Comparison of ENCODE assay signal across 13 cellular contexts in genomic region chrX:15310117-15310516, GRCh38. TPM values are rescaled to one million over a fixed set of nuclear protein-coding genes. Genes with fewer than 3 reads are reported as not detected.
DNase-seq lines count a peak whose midpoint lies in the region; ATAC-seq and TF ChIP-seq lines count a peak whose summit lies in the region.
"Had no signal": no experiment of that assay in that cellular context is flagged by ENCODE, and none has a peak within 500 bp of the region (broad histone marks: within the 10 kb centered on the region; RNA-seq: fewer than 3 reads in every experiment).

No MANE protein-coding gene starts in this region.

- no peak for TF ChIP-seq CTCF in LNCaP clone FGC (IDR thresholded peaks at IDR 0.05; ENCODE audit: control insufficient read depth, extremely low read depth, insufficient read depth)
- no peak for TF ChIP-seq CTCF in gastroesophageal sphincter (IDR thresholded peaks at IDR 0.05)
- TF ChIP-seq CTCF in gastrocnemius medialis (IDR thresholded peaks at IDR 0.05 in 4 of 5, conservative IDR thresholded peaks at IDR 0.05 in 1 of 5) = no peak
- TF ChIP-seq CTCF in endodermal cell (conservative IDR thresholded peaks at IDR 0.05) = no peak

- no peaks in the 10 kb centered on the region for H3K36me3 ChIP-seq in gastroesophageal sphincter
- H3K36me3 ChIP-seq in gastrocnemius medialis = no peaks in the 10 kb centered on the region
- H3K36me3 ChIP-seq in endodermal cell (ENCODE audit: control insufficient read depth, insufficient read depth, low read length) = no peaks in the 10 kb centered on the region

- H3K36me3 Mint-ChIP-seq in endodermal cell (ENCODE audit: low read depth) = no peaks in the 10 kb centered on the region

- H3K27ac Mint-ChIP-seq in endodermal cell = no peak overlapping the region

- peaks cover 2% of the 10 kb centered on the region for H3K27me3 Mint-ChIP-seq in endodermal cell (ENCODE audit: insufficient read depth)

- in situ Hi-C loops in gastrocnemius medialis (cut with MboI; ENCODE audit: low sequenced_read_pairs in 4 of 4) = no loop called here

- TF ChIP-seq POLR2A in gastroesophageal sphincter (IDR thresholded peaks at IDR 0.05) = no peak
- peak; percentile 38 to 61 for TF ChIP-seq POLR2A in gastrocnemius medialis (IDR thresholded peaks at IDR 0.05)

- no peaks in the 10 kb centered on the region for H3K4me1 ChIP-seq in gastroesophageal sphincter
- peaks cover 5 to 20% of the 10 kb centered on the region in 2 donors for H3K4me1 ChIP-seq in gastrocnemius medialis
- no peaks in the 10 kb centered on the region for H3K4me1 ChIP-seq in endodermal cell (ENCODE audit: control insufficient read depth, insufficient read depth, low read length)

- no peak overlapping the region for H3K9ac ChIP-seq in endodermal cell (ENCODE audit: extremely low read depth, low read length, poor library complexity, severe bottlenecking)

- no peak for TF ChIP-seq EP300 in gastroesophageal sphincter (IDR thresholded peaks at IDR 0.05)

- 0 to 31% methylated on average over 3 of the region's 3 CpGs for WGBS in gastroesophageal sphincter (ENCODE audit: low coverage in 1 of 2), 2 donors
- no CpG with 5 or more reads among the region's 3 CpGs for WGBS in endodermal cell (ENCODE audit: insufficient coverage in 1 of 2, insufficient read length in 1 of 2), 2 experiments

- DNase-seq in LNCaP clone FGC (ENCODE audit: low read depth) (peak; percentile 80), NCI-H774 (lab: John Stamatoyannopoulos, UW) (peak; percentile 46), gastrocnemius medialis (peak; percentile 56 to 64), occipital lobe (lab: John Stamatoyannopoulos, UW) (no peak), GM19240 (ENCODE audit: insufficient read length, low spot score) (no peak), endodermal cell (no peak)
- DNase-seq: activated CD4-positive, alpha-beta T cell treated with anti-CD3 and anti-CD28 coated beads, Interleukin-2, amount 50 U/mL, for 1 hour had no signal

- peaks cover 2% of the 10 kb centered on the region for H3K9me3 Mint-ChIP-seq in endodermal cell

- H3K9me3 ChIP-seq in gastroesophageal sphincter (no peaks in the 10 kb centered on the region), gastrocnemius medialis (no peaks in the 10 kb centered on the region), endodermal cell (ENCODE audit: control insufficient read depth, low read length) (no peaks in the 10 kb centered on the region)

- no peaks in the 10 kb centered on the region for H3K27me3 ChIP-seq in gastroesophageal sphincter
- H3K27me3 ChIP-seq in gastrocnemius medialis = no peaks in the 10 kb centered on the region
- no peaks in the 10 kb centered on the region for H3K27me3 ChIP-seq in endodermal cell (ENCODE audit: control insufficient read depth, insufficient read depth, low read length, poor library complexity, severe bottlenecking)

- no peak overlapping the region for H3K4me3 Mint-ChIP-seq in endodermal cell

- H3K27ac ChIP-seq in gastroesophageal sphincter = no peak overlapping the region
- peak overlapping the region; percentile 91 to 92 (median 92) for H3K27ac ChIP-seq in gastrocnemius medialis
- no peak overlapping the region for H3K27ac ChIP-seq in endodermal cell (ENCODE audit: low read depth, low read length)

- H3K4me3 ChIP-seq in LNCaP clone FGC (ENCODE audit: low read depth, low read length) (no peak overlapping the region), gastroesophageal sphincter (no peak overlapping the region), gastrocnemius medialis (no peak overlapping the region), endodermal cell (ENCODE audit: low read length) (no peak overlapping the region)
- H3K4me3 ChIP-seq: skin epidermis had no signal

- intact Hi-C loops in gastrocnemius medialis (cut with DNase I; ENCODE audit: low total_unique reads) = no loop called here

- H3K4me1 Mint-ChIP-seq in endodermal cell = no peaks in the 10 kb centered on the region

- peak; percentile 51 for ATAC-seq in gastroesophageal sphincter
- ATAC-seq in gastrocnemius medialis = peak; percentile 54 to 64
- no peak for ATAC-seq in HG03354 (IDR thresholded peaks at IDR 0.05; ENCODE audit: poor library complexity, severe bottlenecking, unreplicated experiment)

RNA-seq across cellular contexts. Expression of gene ASB11, which starts 5.3 kb away (rescaled TPM):
- under 1 TPM in 1 of 4 donors, not detected in 3; 0.67 TPM for total RNA-seq in gastroesophageal sphincter
- total RNA-seq in gastrocnemius medialis = 10 to 100 TPM; 16.2 to 59.8 (median 47.4) TPM
- not detected for total RNA-seq in occipital lobe
- total RNA-seq in endodermal cell = not detected
- polyA plus RNA-seq in endodermal cell (2013, experiment 1 of 2) = not detected
- polyA plus RNA-seq in endodermal cell (2013, experiment 2 of 2) = not detected
- total RNA-seq: bronchial epithelial cell, H1, OCI-LY7 had no signal
- polyA plus RNA-seq: H1 had no signal

RNA-seq across cellular contexts. Expression of gene PIGA, which starts 25.2 kb away (rescaled TPM):
- total RNA-seq in gastroesophageal sphincter = 10 to 100 TPM in 1 of 4 donors, 1 to 10 TPM in 3; 5.6 to 10.4 (median 6.6) TPM
- total RNA-seq in gastrocnemius medialis = 1 to 10 TPM; 1.5 to 5.9 (median 3.1) TPM
- 13.1 TPM for total RNA-seq in occipital lobe
- 10 to 100 TPM; 12.6 to 21.6 TPM for total RNA-seq in endodermal cell
- 12.0 TPM for polyA plus RNA-seq in endodermal cell (2013, experiment 1 of 2)
- 10.2 TPM for polyA plus RNA-seq in endodermal cell (2013, experiment 2 of 2)

RNA-seq across cellular contexts. Expression of gene ASB9, which starts 40.2 kb away (rescaled TPM):
- total RNA-seq in gastroesophageal sphincter (1 to 10 TPM in 3 of 4 donors, not detected in 1; 1.2 to 4.4 (median 2.8) TPM), gastrocnemius medialis (1 to 10 TPM in 1 of 4 donors, under 1 TPM in 1, not detected in 2; 0.78 to 1.7 TPM), occipital lobe (0.94 TPM), endodermal cell (under 1 TPM; 0.20 to 0.46 TPM)
- polyA plus RNA-seq in endodermal cell (2013, experiment 1 of 2) = 0.85 TPM
- 0.33 TPM for polyA plus RNA-seq in endodermal cell (2013, experiment 2 of 2)
- total RNA-seq: bronchial epithelial cell, OCI-LY7 had no signal

Comparison
In these comparisons a context has a peak if more than half of its experiments do, and no peak if none do; other contexts are left out.
1. DNase-seq: peak in LNCaP clone FGC (single experiment), NCI-H774 (single experiment) and gastrocnemius medialis (2 of 2); none in occipital lobe (single experiment), GM19240 (single experiment) and endodermal cell (single experiment).
2. H3K27ac ChIP-seq: peak in gastrocnemius medialis (4 of 4); none in gastroesophageal sphincter (0 of 4) and endodermal cell (single experiment).
3. POLR2A ChIP-seq: peak in gastrocnemius medialis (2 of 2); none in gastroesophageal sphincter (0 of 2).
4. RNA of gene ASB11, which starts 5.3 kb away (total RNA-seq): 16.2 to 59.8 TPM in gastrocnemius medialis; 0.67 TPM in gastroesophageal sphincter, not detected in occipital lobe (single experiment) and not detected in endodermal cell; every median in the first group is over 10 times any median in the second.